ENCODE assay signal across 8 cellular contexts in the genomic region with DNA sequence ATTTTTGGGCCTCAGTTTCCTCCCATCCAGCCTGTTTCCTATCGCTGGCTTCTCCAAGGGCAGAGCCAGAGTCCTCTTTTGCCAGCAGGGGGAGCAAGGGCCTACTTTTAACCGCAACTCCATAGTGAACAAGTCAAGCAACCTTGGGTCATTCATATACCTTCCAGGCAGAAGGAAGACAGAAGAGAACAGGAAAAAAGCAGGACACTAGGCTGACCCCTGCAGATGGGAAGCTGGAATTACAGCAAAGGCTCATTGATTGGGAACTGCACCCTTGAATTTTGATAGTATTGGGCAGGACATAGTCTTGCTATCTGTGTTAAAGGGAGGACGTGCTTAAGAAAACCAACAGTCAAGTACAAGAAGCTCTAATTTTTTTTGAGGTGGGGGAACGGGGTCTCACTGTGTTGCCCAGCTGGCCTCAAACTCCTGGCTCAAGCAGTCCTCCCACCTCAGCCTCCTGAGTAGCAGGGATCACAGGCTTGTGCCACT.
A peak's percentile ranks its signal among the peaks of the same experiment; 100 is the strongest.
DNase-seq lines count a peak whose midpoint lies in the region; ATAC-seq and TF ChIP-seq lines count a peak whose summit lies in the region.

No MANE protein-coding gene starts in this region.

- H3K4me3 ChIP-seq in astrocyte of the spinal cord (ENCODE audit: low read depth, low read length) = peak overlapping the region; percentile 39

- DNase-seq in NCI-H187 treated with DMSO at 0.1 percent for 48 hours (lab: John Stamatoyannopoulos, UW) = peak; percentile 28
- DNase-seq in T-helper 1 cell = peak in 3 of 5 donors; percentile 14 to 43 (median 41)
- DNase-seq in astrocyte of the spinal cord (ENCODE audit: low read depth, low spot score) = peak; percentile 87
- DNase-seq in iPS-NIHi11 (ENCODE audit: low spot score) = peak; percentile 85
- peak; percentile 69 for DNase-seq in stimulated activated CD4-positive, alpha-beta T cell treated with anti-CD3 and anti-CD28 coated beads, Interleukin-15, amount 100 ng/mL, for 24 hours

- in situ Hi-C loops in astrocyte of the spinal cord (cut with HindIII; ENCODE audit: low sequenced_read_pairs) = loop anchor here (25.0 kb wide), 1 partner anchor 179 kb away; the partner anchor contains the start of gene EXOSC2

- ATAC-seq in HG02870 (IDR thresholded peaks at IDR 0.05; ENCODE audit: unreplicated experiment) (no peak), GM18511 (IDR thresholded peaks at IDR 0.05; ENCODE audit: unreplicated experiment) (no peak)

- TF ChIP-seq CTCF in GM12873 (IDR thresholded peaks at IDR 0.05; ENCODE audit: insufficient read depth, low read depth, low read length, missing control alignments) (peak; percentile 82), astrocyte of the spinal cord (IDR thresholded peaks at IDR 0.05; ENCODE audit: low read depth, low read length) (peak; percentile 95)

Comparison
In these comparisons a context has a peak if more than half of its experiments do, and no peak if none do; other contexts are left out.
1. DNase-seq: peak in every context shown above with its lines; median percentile 87 in astrocyte of the spinal cord; 85 in iPS-NIHi11; 69 in stimulated activated CD4-positive, alpha-beta T cell treated with anti-CD3 and anti-CD28 coated beads, Interleukin-15, amount 100 ng/mL, for 24 hours; 41 in T-helper 1 cell; 28 in NCI-H187 treated with DMSO at 0.1 percent for 48 hours.